ENCODE assay signal across 1 cellular context in genomic region chr12:1837541-1838206, GRCh38.
TF ChIP-seq lines count a peak whose summit lies in the region.

No MANE protein-coding gene starts in this region.

TF ChIP-seq in H1, 55 proteins besides CTCF, POLR2A, EP300 and RAD21:
- TF ChIP-seq EGR1 (IDR thresholded peaks at IDR 0.05; ENCODE audit: borderline replicate concordance, low read depth, low read length), result no peak
- no peak for TF ChIP-seq CEBPB (IDR thresholded peaks at IDR 0.05; ENCODE audit: low read depth, low read length)
- no peak for TF ChIP-seq PHF8 (conservative IDR thresholded peaks at IDR 0.05; ENCODE audit: low read depth, low read length)
- TF ChIP-seq SAP30 (IDR thresholded peaks at IDR 0.05; ENCODE audit: insufficient read depth, insufficient replicate concordance, low read length), result no peak
- no peak for TF ChIP-seq ASH2L (IDR thresholded peaks at IDR 0.05; ENCODE audit: low read length)
- TF ChIP-seq JUN (IDR thresholded peaks at IDR 0.05; ENCODE audit: low read depth, low read length), result no peak
- TF ChIP-seq CHD1 (IDR thresholded peaks at IDR 0.05; ENCODE audit: low read depth, low read length), result no peak
- no peak for TF ChIP-seq EZH2 (IDR thresholded peaks at IDR 0.05; ENCODE audit: low read depth, low read length, severe bottlenecking)
- TF ChIP-seq GABPA (IDR thresholded peaks at IDR 0.05; ENCODE audit: borderline replicate concordance, insufficient read depth, low read length), result no peak
- no peak for TF ChIP-seq NRF1 (IDR thresholded peaks at IDR 0.05; ENCODE audit: low read depth, low read length)
- no peak for TF ChIP-seq TAF7 (optimal IDR thresholded peaks at IDR 0.05; ENCODE audit: borderline replicate concordance, low read depth, low read length)
- no peak for TF ChIP-seq TAF1 (IDR thresholded peaks at IDR 0.05; ENCODE audit: low read depth, low read length)
